In the genomic region with DNA sequence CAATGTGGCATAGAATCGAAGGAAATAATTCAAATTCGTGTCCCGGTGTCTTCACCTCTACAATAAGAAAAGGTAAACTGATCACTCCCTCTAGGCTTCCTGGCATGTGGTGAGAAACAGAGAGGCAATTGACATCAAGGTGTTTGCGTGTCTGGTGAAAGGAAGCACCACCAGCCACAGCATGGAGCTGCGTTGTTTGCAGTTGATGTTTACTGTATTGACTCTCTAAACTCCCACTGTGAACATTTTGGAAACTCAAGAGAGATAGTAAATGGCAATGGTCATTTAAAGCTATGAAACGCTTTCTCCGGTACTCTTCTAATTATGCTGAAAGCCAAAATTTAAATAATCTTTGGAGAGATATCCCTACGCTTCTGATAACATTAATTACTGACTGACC, we compare ENCODE assay signal across 17 cellular contexts.
DNase-seq lines count a peak whose midpoint lies in the region; ATAC-seq, FAIRE-seq and TF ChIP-seq lines count a peak whose summit lies in the region.
"Had no signal": no experiment of that assay in that cellular context is flagged by ENCODE, and none has a peak within 500 bp of the region (broad histone marks: within the 10 kb centered on the region; RNA-seq: fewer than 3 reads in every experiment).

No MANE protein-coding gene starts in this region.

- H3K4me2 ChIP-seq in HepG2 (ENCODE audit: low read depth, low read length): no peak overlapping the region

- H3K4me1 Mint-ChIP-seq in activated naive CD8-positive, alpha-beta T cell treated with anti-CD3 and anti-CD28 coated beads, Interleukin-2, amount 50 U/mL, for 24 hours: peaks cover 37% of the 10 kb centered on the region
- peaks cover 27% of the 10 kb centered on the region for H3K4me1 Mint-ChIP-seq in activated naive CD8-positive, alpha-beta T cell treated with anti-CD3 and anti-CD28 coated beads for 36 hours
- H3K4me1 Mint-ChIP-seq in CD8-positive, alpha-beta T cell (ENCODE audit: low read depth): peaks cover 18% of the 10 kb centered on the region

- TF ChIP-seq RAD21 in HepG2 (CRISPR knock-in tag; IDR thresholded peaks at IDR 0.05): no peak

- in situ Hi-C loops in gastrocnemius medialis (cut with MboI; ENCODE audit: low sequenced_read_pairs in 4 of 4): no loop called here
- in situ Hi-C loops in HepG2 (cut with HindIII; ENCODE audit: extremely low pct_ligation_motif_present, low pct_unique_long_range_greater_than_20kb): no loop called here

- H3K27ac ChIP-seq in gastrocnemius medialis (peak overlapping the region; percentile 14 to 79 (median 74)), HepG2 (ENCODE audit: extremely low read length, insufficient read depth, low read length) (no peak overlapping the region)
- H3K27ac ChIP-seq in CD8-positive, alpha-beta T cell (ENCODE audit: low read depth, low read length): no peak overlapping the region
- H3K27ac ChIP-seq: GM23248, HL-60 had no signal

- H3K36me3 ChIP-seq in gastrocnemius medialis (no peaks in the 10 kb centered on the region), HepG2 (replicated peaks in 1 of 2; ENCODE audit: control insufficient read depth in 1 of 2, insufficient read depth in 2 of 2, low read length in 2 of 2) (no peaks in the 10 kb centered on the region)
- no peaks in the 10 kb centered on the region for H3K36me3 ChIP-seq in CD8-positive, alpha-beta T cell (ENCODE audit: insufficient read depth, low read length)
- H3K36me3 ChIP-seq: BE2C, HAP-1 had no signal

- H3K9ac ChIP-seq in HepG2 (ENCODE audit: insufficient read depth, low read depth, low read length): no peak overlapping the region
- H3K9ac ChIP-seq: GM23248 had no signal

- H3K36me3 Mint-ChIP-seq in activated naive CD8-positive, alpha-beta T cell treated with anti-CD3 and anti-CD28 coated beads, Interleukin-2, amount 50 U/mL, for 24 hours (ENCODE audit: low read depth): peaks cover 2% of the 10 kb centered on the region
- no peaks in the 10 kb centered on the region for H3K36me3 Mint-ChIP-seq in activated naive CD8-positive, alpha-beta T cell treated with anti-CD3 and anti-CD28 coated beads for 36 hours
- H3K36me3 Mint-ChIP-seq in CD8-positive, alpha-beta T cell: no peaks in the 10 kb centered on the region

- TF ChIP-seq POLR2A in gastrocnemius medialis (IDR thresholded peaks at IDR 0.05) (no peak), HepG2 (IDR thresholded peaks at IDR 0.05; ENCODE audit: insufficient read depth in 1 of 2, low read depth in 2 of 2, low read length in 2 of 2) (no peak)

- BruUV-seq in HepG2 (replicated peaks; lab: Mats Ljungman, UMichigan): no TSS peak

- H3K4me3 ChIP-seq in gastrocnemius medialis (no peak overlapping the region), HepG2 (replicated peaks in 1 of 3; ENCODE audit: insufficient read depth in 1 of 3, low read depth in 2 of 3, low read length in 3 of 3) (no peak overlapping the region)
- H3K4me3 ChIP-seq in CD8-positive, alpha-beta T cell (ENCODE audit: low read depth, low read length): no peak overlapping the region
- H3K4me3 ChIP-seq: GM23248, HAP-1 had no signal

- TF ChIP-seq CTCF in gastrocnemius medialis (IDR thresholded peaks at IDR 0.05 in 4 of 5, conservative IDR thresholded peaks at IDR 0.05 in 1 of 5) (no peak), HepG2 (CRISPR knock-in tag; IDR thresholded peaks at IDR 0.05) (no peak)
- TF ChIP-seq CTCF in CD8-positive, alpha-beta T cell (IDR thresholded peaks at IDR 0.05): no peak

- no peak for TF ChIP-seq EP300 in HepG2 (IDR thresholded peaks at IDR 0.05; ENCODE audit: low read depth in 2 of 2, low read length in 2 of 2)
- no peak for TF ChIP-seq EP300 in HepG2 (CRISPR knock-in tag; IDR thresholded peaks at IDR 0.05; ENCODE audit: borderline replicate concordance)

- H3K27me3 ChIP-seq in gastrocnemius medialis (no peaks in the 10 kb centered on the region), HepG2 (ENCODE audit: control insufficient read depth in 1 of 2, insufficient read depth in 2 of 2, low read length in 2 of 2) (no peaks in the 10 kb centered on the region; a peak in 1 of 5 replicates)
- no peaks in the 10 kb centered on the region for H3K27me3 ChIP-seq in CD8-positive, alpha-beta T cell (ENCODE audit: insufficient read depth, low read length)
- H3K27me3 ChIP-seq: BE2C had no signal

- no peak for ATAC-seq in activated naive CD8-positive, alpha-beta T cell treated with anti-CD3 and anti-CD28 coated beads, Interleukin-2, amount 50 U/mL, for 24 hours
- ATAC-seq in left lobe of liver (peak; percentile 31), gastrocnemius medialis (no peak), GM18873 (IDR thresholded peaks at IDR 0.05; ENCODE audit: low FRiP score, unreplicated experiment) (no peak), HepG2 (no peak)
- no peak for ATAC-seq in CD8-positive, alpha-beta T cell

- 73% methylated on average over 8 of the region's 8 CpGs for WGBS in HepG2 (ENCODE audit: low lambda C conversion rate)

- no peaks in the 10 kb centered on the region for H3K9me3 ChIP-seq in gastrocnemius medialis
- H3K9me3 ChIP-seq in HepG2 (ENCODE audit: low read length): no peaks in the 10 kb centered on the region
- H3K9me3 ChIP-seq in CD8-positive, alpha-beta T cell (ENCODE audit: low read length): no peaks in the 10 kb centered on the region
- H3K9me3 ChIP-seq: BE2C, Caco-2, HAP-1 had no signal

- no peak for FAIRE-seq in HepG2 (lab: Jason Lieb, UNC)
- FAIRE-seq: D721Med, G401.6 had no signal

- H3K27me3 Mint-ChIP-seq in activated naive CD8-positive, alpha-beta T cell treated with anti-CD3 and anti-CD28 coated beads, Interleukin-2, amount 50 U/mL, for 24 hours: peaks cover 10% of the 10 kb centered on the region
- H3K27me3 Mint-ChIP-seq in activated naive CD8-positive, alpha-beta T cell treated with anti-CD3 and anti-CD28 coated beads for 36 hours: peaks cover 15% of the 10 kb centered on the region
- no peaks in the 10 kb centered on the region for H3K27me3 Mint-ChIP-seq in CD8-positive, alpha-beta T cell (ENCODE audit: low read depth)
- H3K27me3 Mint-ChIP-seq: CD4-positive, CD25-positive, alpha-beta regulatory T cell had no signal

- DNase-seq in activated naive CD8-positive, alpha-beta T cell treated with anti-CD3 and anti-CD28 coated beads, Interleukin-2, amount 50 U/mL, for 24 hours: no peak
- DNase-seq in activated naive CD8-positive, alpha-beta T cell treated with anti-CD3 and anti-CD28 coated beads for 36 hours: no peak
- DNase-seq in left lobe of liver (ENCODE audit: low spot score) (no peak), gastrocnemius medialis (no peak), HepG2 (ENCODE audit: low spot score) (no peak)
- no peak for DNase-seq in CD8-positive, alpha-beta T cell
- DNase-seq: BE2C; C1 segment of cervical spinal cord; Caco-2; CD4-positive, CD25-positive, alpha-beta regulatory T cell; GM23248; IMR-90 had no signal

- peaks cover 74 to 82% of the 10 kb centered on the region in 2 donors for H3K4me1 ChIP-seq in gastrocnemius medialis
- H3K4me1 ChIP-seq in HepG2 (ENCODE audit: insufficient read depth, low read length): no peaks in the 10 kb centered on the region
- H3K4me1 ChIP-seq in CD8-positive, alpha-beta T cell (ENCODE audit: insufficient read depth, low read length): peaks cover 12% of the 10 kb centered on the region
- H3K4me1 ChIP-seq: BE2C, HAP-1 had no signal

- H4K20me1 ChIP-seq in HepG2 (ENCODE audit: insufficient read depth, low read length): no peaks in the 10 kb centered on the region

- no peaks in the 10 kb centered on the region for H3K9me3 Mint-ChIP-seq in activated naive CD8-positive, alpha-beta T cell treated with anti-CD3 and anti-CD28 coated beads, Interleukin-2, amount 50 U/mL, for 24 hours
- peaks cover 2% of the 10 kb centered on the region for H3K9me3 Mint-ChIP-seq in activated naive CD8-positive, alpha-beta T cell treated with anti-CD3 and anti-CD28 coated beads for 36 hours
- H3K9me3 Mint-ChIP-seq in CD8-positive, alpha-beta T cell: no peaks in the 10 kb centered on the region

- H3K79me2 ChIP-seq in HepG2 (ENCODE audit: insufficient read depth, low read length): no peaks in the 10 kb centered on the region

- intact Hi-C loops in gastrocnemius medialis (cut with DNase I; ENCODE audit: low total_unique reads): no loop called here
- intact Hi-C loops in HepG2 (cut with micrococcal nuclease; ENCODE audit: unreplicated experiment): no loop called here
- intact Hi-C loops in CD8-positive, alpha-beta T cell (cut with DNase I, micrococcal nuclease): no loop called here

- H3K27ac Mint-ChIP-seq in activated naive CD8-positive, alpha-beta T cell treated with anti-CD3 and anti-CD28 coated beads, Interleukin-2, amount 50 U/mL, for 24 hours: peak overlapping the region; percentile 1
- no peak overlapping the region for H3K27ac Mint-ChIP-seq in activated naive CD8-positive, alpha-beta T cell treated with anti-CD3 and anti-CD28 coated beads for 36 hours
- H3K27ac Mint-ChIP-seq in CD8-positive, alpha-beta T cell: no peak overlapping the region
- H3K27ac Mint-ChIP-seq: CD4-positive, CD25-positive, alpha-beta regulatory T cell had no signal

- no peak overlapping the region for H3K4me3 Mint-ChIP-seq in activated naive CD8-positive, alpha-beta T cell treated with anti-CD3 and anti-CD28 coated beads, Interleukin-2, amount 50 U/mL, for 24 hours
- no peak overlapping the region for H3K4me3 Mint-ChIP-seq in activated naive CD8-positive, alpha-beta T cell treated with anti-CD3 and anti-CD28 coated beads for 36 hours
- no peak overlapping the region for H3K4me3 Mint-ChIP-seq in CD8-positive, alpha-beta T cell
- H3K4me3 Mint-ChIP-seq: CD4-positive, CD25-positive, alpha-beta regulatory T cell had no signal

- no peak overlapping the region for H2AFZ ChIP-seq in HepG2 (ENCODE audit: low read length)
- H2AFZ ChIP-seq: GM23248 had no signal

- POLR2A ChIA-PET in HepG2 (lab: Yijun Ruan, JAX): no interaction called here
- POLR2A ChIA-PET in CD8-positive, alpha-beta T cell (lab: Charles Lee): no interaction called here

- CTCF ChIA-PET in HepG2 (lab: Yijun Ruan, JAX; ENCODE audit: low intra/inter-chr PET ratio, low total read pairs): no interaction called here
- CTCF ChIA-PET in CD8-positive, alpha-beta T cell (lab: Charles Lee): no interaction called here

TF ChIP-seq in HepG2, 621 proteins besides CTCF, POLR2A, EP300 and RAD21 (continues in another document):
- TF ChIP-seq MYNN (CRISPR knock-in tag; IDR thresholded peaks at IDR 0.05; ENCODE audit: low read depth) (no peak), SIX1 (CRISPR knock-in tag; IDR thresholded peaks at IDR 0.05; ENCODE audit: borderline replicate concordance) (no peak), ZSCAN25 (CRISPR knock-in tag; IDR thresholded peaks at IDR 0.05) (no peak), GATA4 (IDR thresholded peaks at IDR 0.05; ENCODE audit: borderline replicate concordance, low read depth) (no peak)

Comparison
In these comparisons a context has a peak if more than half of its experiments do, and no peak if none do; other contexts are left out.
1. H3K27ac ChIP-seq: peak in gastrocnemius medialis (4 of 4); none in HepG2 (single experiment) and CD8-positive, alpha-beta T cell (single experiment).